In genomic region chr9:70422371-70423043, GRCh38 we compare ENCODE assay signal across 10 cellular contexts. TPM values are rescaled to one million over a fixed set of nuclear protein-coding genes. Genes with fewer than 3 reads are reported as not detected.
DNase-seq lines count a peak whose midpoint lies in the region; ATAC-seq and TF ChIP-seq lines count a peak whose summit lies in the region.
"Had no signal": no experiment of that assay in that cellular context is flagged by ENCODE, and none has a peak within 500 bp of the region (broad histone marks: within the 10 kb centered on the region; RNA-seq: fewer than 3 reads in every experiment).

No MANE protein-coding gene starts in this region.

- 76% methylated on average over 5 of the region's 6 CpGs; no CpG with 5 or more reads in 1 of the 2 experiments for WGBS in IMR-90 (ENCODE audit: extremely low coverage in 2 of 2, insufficient read length in 1 of 2), 2 experiments
- 36 to 59% (median 41%) methylated on average over 6 of the region's 6 CpGs for WGBS in psoas muscle, 3 donors

- 0 out of 4 replicates have a peak, but pooled peaks cover 0 to 10% of the 10 kb centered on the region in 2 experiments for H3K79me1 ChIP-seq in IMR-90 (ENCODE audit: low read depth in 1 of 2, low read length in 2 of 2)

- 0 out of 2 replicates have a peak, but pooled peaks cover 3% of the 10 kb centered on the region for H3K9me1 ChIP-seq in IMR-90 (ENCODE audit: insufficient read depth, low read length)

- no peak overlapping the region for H4K8ac ChIP-seq in IMR-90 (ENCODE audit: low read depth in 2 of 2, low read length in 2 of 2)

- no peak overlapping the region for H3K4me3 ChIP-seq in BLaER1 treated with 17β-estradiol and CSF1 and Interleukin-3, amounts not matched to agents 10 nM and 100 nM
- H3K4me3 ChIP-seq in IMR-90 (ENCODE audit: insufficient read depth, low read depth, low read length) (no peak overlapping the region), psoas muscle (no peak overlapping the region)
- H3K4me3 ChIP-seq: MG63 had no signal

- H2AK9ac ChIP-seq in IMR-90 (replicated peaks; ENCODE audit: low read depth, low read length, poor library complexity), result peak overlapping the region; percentile 60

- POLR2A ChIA-PET in IMR-90 (lab: Charles Lee; ENCODE audit: unreplicated experiment), result no interaction called here

- no peak overlapping the region for H2BK5ac ChIP-seq in IMR-90 (ENCODE audit: low read depth, low read length, poor library complexity, severe bottlenecking)

- H3K27ac Mint-ChIP-seq in chondrocyte (ENCODE audit: unreplicated experiment), result peak overlapping the region; percentile 100

- CTCF ChIA-PET in IMR-90 (lab: Yijun Ruan, JAX), result no interaction called here

- no peaks in the 10 kb centered on the region for H3K9me3 ChIP-seq in BLaER1 treated with 17β-estradiol and CSF1 and Interleukin-3, amounts not matched to agents 10 nM and 100 nM (replicated peaks in 1 of 11)
- H3K9me3 ChIP-seq in IMR-90 (ENCODE audit: control insufficient read depth, insufficient read depth, low read length) (no peaks in the 10 kb centered on the region), psoas muscle (no peaks in the 10 kb centered on the region)
- H3K9me3 ChIP-seq: MG63 had no signal

- no TSS peak for BruUV-seq in IMR-90 (replicated peaks; lab: Mats Ljungman, UMichigan)

- peak overlapping the region in 1 of 11 experiments; percentile 4; a peak in 1 of 22 replicates for H3K9ac ChIP-seq in BLaER1 treated with 17β-estradiol and CSF1 and Interleukin-3, amounts not matched to agents 10 nM and 100 nM
- H3K9ac ChIP-seq in IMR-90 (ENCODE audit: low read depth, low read length), result no peak overlapping the region

- ATAC-seq in IMR-90 (ENCODE audit: low read depth) (no peak), psoas muscle (no peak)

- peak overlapping the region; percentile 83; the same call in 2 of the 3 replicates for H2BK15ac ChIP-seq in IMR-90 (ENCODE audit: low read depth, low read length)

- peak overlapping the region; percentile 66 for H2BK20ac ChIP-seq in IMR-90 (ENCODE audit: low read depth, low read length)

- H4K91ac ChIP-seq in IMR-90 (ENCODE audit: insufficient read depth, low read depth, low read length), result peak overlapping the region; percentile 58; the same call in 1 of the 2 replicates

- TF ChIP-seq CTCF in IMR-90 (conservative IDR thresholded peaks at IDR 0.05; ENCODE audit: low read depth, low read length) (no peak), chondrocyte (IDR thresholded peaks at IDR 0.05) (no peak), psoas muscle (IDR thresholded peaks at IDR 0.05) (no peak)

- peak overlapping the region; percentile 41; the same call in 1 of the 2 replicates for H3K4ac ChIP-seq in IMR-90 (ENCODE audit: low read depth, low read length)

- H3K56ac ChIP-seq in IMR-90 (ENCODE audit: extremely low read depth, insufficient read depth, low read length), result no peak overlapping the region

- no peak overlapping the region for H2AFZ ChIP-seq in IMR-90 (replicated peaks; ENCODE audit: low read length, poor library complexity)

- no peaks in the 10 kb centered on the region for H3K9me3 Mint-ChIP-seq in chondrocyte (ENCODE audit: low read depth)

- H3K27me3 Mint-ChIP-seq in chondrocyte (ENCODE audit: low read depth), result no peaks in the 10 kb centered on the region

- peak overlapping the region in 8 of 11 experiments; percentile 95 to 100 (median 99); a peak in 8 of 22 replicates for H3K27ac ChIP-seq in BLaER1 treated with 17β-estradiol and CSF1 and Interleukin-3, amounts not matched to agents 10 nM and 100 nM
- H3K27ac ChIP-seq in IMR-90 (ENCODE audit: insufficient read depth, low read length) (no peak overlapping the region), psoas muscle (peak overlapping the region; percentile 100)

- H3K4me3 Mint-ChIP-seq in chondrocyte (ENCODE audit: unreplicated experiment), result no peak overlapping the region

- no peaks in the 10 kb centered on the region for H4K20me1 ChIP-seq in BLaER1 treated with 17β-estradiol and CSF1 and Interleukin-3, amounts not matched to agents 10 nM and 100 nM
- H4K20me1 ChIP-seq in IMR-90 (ENCODE audit: insufficient read depth, low read length), result no peaks in the 10 kb centered on the region; the same call in 1 of the 2 replicates

- no peak for TF ChIP-seq RAD21 in IMR-90 (IDR thresholded peaks at IDR 0.05; ENCODE audit: low read length)

- peaks cover 32 to 49% (median 38%) of the 10 kb centered on the region in 10 experiments for H3K4me1 ChIP-seq in BLaER1 treated with 17β-estradiol and CSF1 and Interleukin-3, amounts not matched to agents 10 nM and 100 nM
- peaks cover 15% of the 10 kb centered on the region for H3K4me1 ChIP-seq in IMR-90 (ENCODE audit: control insufficient read depth, insufficient read depth, low read length)
- H3K4me1 ChIP-seq in psoas muscle, result peaks cover 47% of the 10 kb centered on the region

- intact Hi-C loops in IMR-90 (cut with micrococcal nuclease), result no loop called here
- intact Hi-C loops in psoas muscle (cut with DNase I), result no loop called here

- H4K5ac ChIP-seq in IMR-90 (ENCODE audit: low read depth, low read length), result 0 out of 2 replicates have a peak overlapping the region, but pooled peaks have one; percentile 32

- no peak overlapping the region for H3K18ac ChIP-seq in IMR-90 (ENCODE audit: low read depth, low read length)

- H3K4me2 ChIP-seq in BLaER1 treated with 17β-estradiol and CSF1 and Interleukin-3, amounts not matched to agents 10 nM and 100 nM, result peak overlapping the region; percentile 87 to 96 (median 93); a peak in 19 of 22 replicates
- H3K4me2 ChIP-seq in IMR-90 (ENCODE audit: low read depth, low read length), result no peak overlapping the region

- no peaks in the 10 kb centered on the region for H3K36me3 ChIP-seq in BLaER1 treated with 17β-estradiol and CSF1 and Interleukin-3, amounts not matched to agents 10 nM and 100 nM
- H3K36me3 ChIP-seq in IMR-90 (ENCODE audit: control insufficient read depth, insufficient read depth, low read length) (no peaks in the 10 kb centered on the region), psoas muscle (ENCODE audit: insufficient read depth in 1 of 2, low read depth in 1 of 2) (no peaks in the 10 kb centered on the region)
- H3K36me3 ChIP-seq: MG63 had no signal

- H2AK5ac ChIP-seq in IMR-90 (ENCODE audit: low read depth, low read length), result peak overlapping the region; percentile 88

- H3K36me3 Mint-ChIP-seq in chondrocyte (ENCODE audit: low read depth), result no peaks in the 10 kb centered on the region

- peak overlapping the region; percentile 27 for H3K14ac ChIP-seq in IMR-90 (replicated peaks; ENCODE audit: low read depth, low read length)

- in situ Hi-C loops in IMR-90 (cut with MboI; ENCODE audit: low sequenced_read_pairs), result no loop called here

- DNase-seq in IMR-90, result no peak
- no peak for DNase-seq in chondrocyte (ENCODE audit: low spot score)
- DNase-seq in psoas muscle, result no peak
- DNase-seq in NOMO-1 (lab: John Stamatoyannopoulos, UW; ENCODE audit: unreplicated experiment in 2 of 2), result no peak
- DNase-seq in CD1c-positive myeloid dendritic cell (ENCODE audit: extremely low spot score), result no peak
- DNase-seq in NCI-H2107 treated with DMSO at 0.1 percent for 48 hours (lab: John Stamatoyannopoulos, UW; ENCODE audit: unreplicated experiment), result no peak
- no peak for DNase-seq in GM19240 (ENCODE audit: insufficient read length, low spot score)
- DNase-seq: DMS79, MG63 had no signal

- H2BK120ac ChIP-seq in IMR-90 (ENCODE audit: low read depth, low read length), result peak overlapping the region; percentile 96; the same call in 1 of the 2 replicates

- peaks cover 40% of the 10 kb centered on the region for H3K4me1 Mint-ChIP-seq in chondrocyte (ENCODE audit: low read depth)

- no peak for TF ChIP-seq POLR2A in IMR-90 (IDR thresholded peaks at IDR 0.05; ENCODE audit: low read depth, low read length)

- no peaks in the 10 kb centered on the region for H3K27me3 ChIP-seq in BLaER1 treated with 17β-estradiol and CSF1 and Interleukin-3, amounts not matched to agents 10 nM and 100 nM
- no peaks in the 10 kb centered on the region for H3K27me3 ChIP-seq in IMR-90 (ENCODE audit: control insufficient read depth, insufficient read depth, low read length)
- no peaks in the 10 kb centered on the region for H3K27me3 ChIP-seq in psoas muscle (ENCODE audit: insufficient read depth in 3 of 3, low read length in 2 of 3)
- H3K27me3 ChIP-seq: MG63 had no signal

- dilution Hi-C loops in IMR-90 (cut with HindIII; ENCODE audit: low sequenced_read_pairs, unreplicated experiment), result no loop called here

- H3K23ac ChIP-seq in IMR-90 (ENCODE audit: low read depth, low read length), result no peak overlapping the region

TF ChIP-seq in IMR-90, 13 proteins besides CTCF, POLR2A, EP300 and RAD21:
- TF ChIP-seq, protein P1, sequence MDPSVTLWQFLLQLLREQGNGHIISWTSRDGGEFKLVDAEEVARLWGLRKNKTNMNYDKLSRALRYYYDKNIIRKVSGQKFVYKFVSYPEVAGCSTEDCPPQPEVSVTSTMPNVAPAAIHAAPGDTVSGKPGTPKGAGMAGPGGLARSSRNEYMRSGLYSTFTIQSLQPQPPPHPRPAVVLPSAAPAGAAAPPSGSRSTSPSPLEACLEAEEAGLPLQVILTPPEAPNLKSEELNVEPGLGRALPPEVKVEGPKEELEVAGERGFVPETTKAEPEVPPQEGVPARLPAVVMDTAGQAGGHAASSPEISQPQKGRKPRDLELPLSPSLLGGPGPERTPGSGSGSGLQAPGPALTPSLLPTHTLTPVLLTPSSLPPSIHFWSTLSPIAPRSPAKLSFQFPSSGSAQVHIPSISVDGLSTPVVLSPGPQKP (IDR thresholded peaks at IDR 0.05; ENCODE audit: borderline replicate concordance, low read depth, low read length), result no peak

RNA-seq across cellular contexts. Expression of gene KLF9, which starts 8.1 kb away (rescaled TPM):
- total RNA-seq in IMR-90 (2012; rRNA removed) (7.5 and 11.4 TPM in 2 replicates), chondrocyte (29.8 to 32.7 TPM (median 31.0 TPM) in 3 replicates), psoas muscle (100 to 1,000 TPM in 2 of 4 donors, 10 to 100 TPM in 2; 29.5 to 178 (median 94.7) TPM)
- polyA plus RNA-seq in IMR-90 (2012; rRNA removed) (4.1 and 4.3 TPM in 2 replicates), psoas muscle (10 to 100 TPM; 34.1 to 87.0 (median 64.4) TPM)
- polyA plus RNA-seq in IMR-90 (2012; cell fraction: cytosol; rRNA removed), result 3.1 and 9.3 TPM in 2 replicates
- 10.6 and 22.1 TPM in 2 replicates for polyA plus RNA-seq in IMR-90 (2012; cell fraction: nucleus; rRNA removed; ENCODE audit: low replicate concordance)
